Comparison of ENCODE assay signal across 9 cellular contexts in the genomic region with DNA sequence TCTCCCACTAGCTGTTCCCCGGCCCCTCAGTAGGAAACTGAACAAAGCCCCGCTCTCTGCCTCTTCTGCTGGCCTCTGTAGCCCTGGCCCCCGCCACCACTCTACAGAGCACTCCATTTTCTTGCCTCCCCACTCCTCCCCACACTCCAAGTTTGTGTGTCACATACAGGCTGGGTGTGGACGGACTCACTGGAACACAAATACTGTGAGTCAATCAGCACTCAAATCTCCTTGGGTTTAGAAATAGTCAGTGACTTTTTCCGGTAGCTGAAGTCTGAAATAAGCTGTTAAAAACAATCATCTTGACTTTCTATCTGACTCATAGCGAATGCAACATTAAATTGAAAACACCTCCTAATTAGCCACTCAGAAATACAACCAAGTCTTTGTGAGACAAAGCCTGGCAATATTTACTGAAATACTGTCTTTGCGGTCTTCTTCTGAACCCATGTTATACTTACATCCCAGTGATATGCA.
DNase-seq lines count a peak whose midpoint lies in the region; ATAC-seq and TF ChIP-seq lines count a peak whose summit lies in the region.
"Had no signal": no experiment of that assay in that cellular context is flagged by ENCODE, and none has a peak within 500 bp of the region (broad histone marks: within the 10 kb centered on the region; RNA-seq: fewer than 3 reads in every experiment).

No MANE protein-coding gene starts in this region.

- H3K9ac ChIP-seq in skeletal muscle satellite cell (ENCODE audit: low read depth, low read length), result peak overlapping the region; percentile 82

- H3K27ac ChIP-seq in SJSA1, result peak overlapping the region; percentile 41

- H3K4me1 ChIP-seq in SJSA1 (replicated peaks) (peaks cover 25% of the 10 kb centered on the region), skeletal muscle satellite cell (ENCODE audit: control insufficient read depth, insufficient read depth, low read length) (peaks cover 62% of the 10 kb centered on the region)

- ATAC-seq in GM18519 (IDR thresholded peaks at IDR 0.05; ENCODE audit: low FRiP score, unreplicated experiment), result peak; percentile 45
- no peak for ATAC-seq in GM21447 (IDR thresholded peaks at IDR 0.05; ENCODE audit: unreplicated experiment)

- DNase-seq in SJSA1 (ENCODE audit: low read depth in 1 of 2, low spot score in 2 of 2) (no peak), fibroblast of pulmonary artery (ENCODE audit: low read depth) (peak; percentile 82), NOMO-1 treated with dmso at 0.1 percent for 144 hours (lab: John Stamatoyannopoulos, UW; ENCODE audit: unreplicated experiment) (no peak)
- DNase-seq in effector CD4-positive, alpha-beta T cell, result no peak
- no peak for DNase-seq in central memory CD4-positive, alpha-beta T cell
- DNase-seq: effector CD8-positive, alpha-beta T cell had no signal

- TF ChIP-seq CTCF in fibroblast of pulmonary artery (IDR thresholded peaks at IDR 0.05; ENCODE audit: low read length, missing control alignments), result no peak

- peak overlapping the region; percentile 67 for H3K4me2 ChIP-seq in skeletal muscle satellite cell (ENCODE audit: low read length)

- H3K4me3 ChIP-seq in SJSA1 (no peak overlapping the region), fibroblast of pulmonary artery (replicated peaks; ENCODE audit: low read depth, low read length) (no peak overlapping the region), skeletal muscle satellite cell (ENCODE audit: low read length) (peak overlapping the region; percentile 45)

- H3K27me3 ChIP-seq in SJSA1 (replicated peaks) (no peaks in the 10 kb centered on the region), skeletal muscle satellite cell (ENCODE audit: control insufficient read depth, insufficient read depth, low read length) (no peaks in the 10 kb centered on the region)

- H3K36me3 ChIP-seq in SJSA1, result no peaks in the 10 kb centered on the region
- H3K36me3 ChIP-seq in skeletal muscle satellite cell (ENCODE audit: insufficient read depth, low read length), result no peaks in the 10 kb centered on the region

- H3K9me3 ChIP-seq in SJSA1 (replicated peaks), result no peaks in the 10 kb centered on the region
- H3K9me3 ChIP-seq in skeletal muscle satellite cell (replicated peaks; ENCODE audit: low read length), result no peaks in the 10 kb centered on the region
